ENCODE assay signal across 8 cellular contexts in genomic region chr1:45011837-45012638, GRCh38. TPM values are rescaled to one million over a fixed set of nuclear protein-coding genes. Genes with fewer than 3 reads are reported as not detected.
A peak's percentile ranks its signal among the peaks of the same experiment; 100 is the strongest.
DNase-seq lines count a peak whose midpoint lies in the region; ATAC-seq and TF ChIP-seq lines count a peak whose summit lies in the region.

TSS of gene UROD (plus strand) at chr1:45012254. CDS start at chr1:45012266, 12 bp downstream.

- peaks cover 22% of the 10 kb centered on the region for H3K4me1 ChIP-seq in upper lobe of right lung

- H3K27me3 ChIP-seq in upper lobe of right lung = no peaks in the 10 kb centered on the region

- H3K27ac ChIP-seq in upper lobe of right lung = peak within 1 kb of the TSS; percentile 83

- H3K4me3 ChIP-seq in GM12864 (ENCODE audit: low read depth, low read length) = peak within 1 kb of the TSS; percentile 93
- H3K4me3 ChIP-seq in upper lobe of right lung = peak within 1 kb of the TSS; percentile 100

- H3K36me3 ChIP-seq in upper lobe of right lung = peaks cover 44% of the 10 kb centered on the region

- ATAC-seq in HG02840 (IDR thresholded peaks at IDR 0.05; ENCODE audit: low FRiP score, unreplicated experiment) = peak; percentile 49
- ATAC-seq in left cardiac atrium = peak; percentile 93
- peak; percentile 92 for ATAC-seq in upper lobe of right lung

- H3K9me3 ChIP-seq in upper lobe of right lung = no peaks in the 10 kb centered on the region

- intact Hi-C loops in T-helper 1 cell treated with Interleukin-12 subunit alpha and Interleukin-12 subunit beta and Interleukin-4 antibody, amounts not matched to agents 30 ng/mL and 1 ng/mL, for 36 hours (cut with micrococcal nuclease) = loop anchor here (1.0 to 10.0 kb wide), 20 partner anchors 26 to 1183 kb away; partner anchors contain the start of genes AKR1A1, ARMH1, CCDC163 and EIF2B3
- intact Hi-C loops in left cardiac atrium (cut with DNase I) = loop anchor here (2.0 to 10.0 kb wide), 5 partner anchors 177 to 563 kb away; partner anchors contain the start of gene TESK2 (in 2 of the 2)
- intact Hi-C loops in posterior vena cava (cut with DNase I) = loop anchor here (2.0 to 10.0 kb wide), 6 partner anchors 59 to 560 kb away; partner anchors contain the start of gene TESK2 (in 1 of the 2)
- intact Hi-C loops in upper lobe of right lung (cut with DNase I) = loop anchor here (10.0 kb wide), 1 partner anchor 483 kb away; the partner anchor contains the start of gene TESK2

- TF ChIP-seq CTCF in GM12864 (IDR thresholded peaks at IDR 0.05; ENCODE audit: low read depth, low read length, missing control alignments) (no peak), upper lobe of right lung (IDR thresholded peaks at IDR 0.05) (no peak)

- peak; percentile 93 for DNase-seq in GM12864 (ENCODE audit: low read depth)
- peak; percentile 77 for DNase-seq in NCI-H1436 treated with DMSO at 0.1 percent for 48 hours (lab: John Stamatoyannopoulos, UW)
- peak; percentile 96 for DNase-seq in amniotic epithelial cell (ENCODE audit: low read depth)
- peak; percentile 94 for DNase-seq in left cardiac atrium
- DNase-seq in posterior vena cava (ENCODE audit: low spot score) = peak; percentile 97
- peak; percentile 94 for DNase-seq in upper lobe of right lung

RNA-seq across cellular contexts. Expression of gene UROD, which starts in this region (rescaled TPM):
- total RNA-seq in T-helper 1 cell treated with Interleukin-12 subunit alpha and Interleukin-12 subunit beta and Interleukin-4 antibody, amounts not matched to agents 30 ng/mL and 1 ng/mL, for 36 hours = 71.1 and 75.2 TPM in 2 replicates
- total RNA-seq in left cardiac atrium (10 to 100 TPM; 63.4 to 65.1 TPM), posterior vena cava (10 to 100 TPM; 59.5 to 68.6 TPM), upper lobe of right lung (51.4 TPM)

Comparison
In these comparisons a context has a peak if more than half of its experiments do, and no peak if none do; other contexts are left out.
1. Peak in every context shown above with its lines: DNase-seq, ATAC-seq, H3K4me3 ChIP-seq and H3K27ac ChIP-seq.